In genomic region chr17:40862985-40863733, GRCh38 we compare ENCODE assay signal across 15 cellular contexts. TPM values are rescaled to one million over a fixed set of nuclear protein-coding genes. Genes with fewer than 3 reads are reported as not detected.
DNase-seq lines count a peak whose midpoint lies in the region; ATAC-seq, FAIRE-seq and TF ChIP-seq lines count a peak whose summit lies in the region.
"Had no signal": no experiment of that assay in that cellular context is flagged by ENCODE, and none has a peak within 500 bp of the region (broad histone marks: within the 10 kb centered on the region; RNA-seq: fewer than 3 reads in every experiment).

No MANE protein-coding gene starts in this region.

- H3K27me3 Mint-ChIP-seq in WTC11 (ENCODE audit: low read depth): peaks cover 7% of the 10 kb centered on the region

- no TSS peak for BruUV-seq in HepG2 (replicated peaks; lab: Mats Ljungman, UMichigan)

- peak overlapping the region; percentile 40; the same call in 1 of the 2 replicates for H3K4me3 Mint-ChIP-seq in WTC11
- H3K4me3 Mint-ChIP-seq: CD4-positive, CD25-positive, alpha-beta regulatory T cell; nephron had no signal

- TF ChIP-seq EP300 in HepG2 (IDR thresholded peaks at IDR 0.05; ENCODE audit: low read depth in 2 of 2, low read length in 2 of 2) (no peak), HepG2 (CRISPR knock-in tag; IDR thresholded peaks at IDR 0.05; ENCODE audit: borderline replicate concordance) (no peak)

- POLR2A ChIA-PET in HepG2 (lab: Yijun Ruan, JAX): interaction anchor here (1.0 kb wide), 1 partner anchor 44 kb away, joined by 3 read pairs; no protein-coding TSS in a partner anchor
- POLR2A ChIA-PET in WTC11 (lab: Charles Lee): interaction anchor here (0.6 kb wide), 1 partner anchor 575 kb away, joined by 4 read pairs; no protein-coding TSS in a partner anchor

- TF ChIP-seq POLR2A in HepG2 (IDR thresholded peaks at IDR 0.05; ENCODE audit: insufficient read depth in 1 of 2, low read depth in 2 of 2, low read length in 2 of 2) (no peak), right lobe of liver (IDR thresholded peaks at IDR 0.05) (no peak), testis (IDR thresholded peaks at IDR 0.05) (no peak)

- H3K9ac ChIP-seq in HepG2 (ENCODE audit: insufficient read depth, low read depth, low read length) (no peak overlapping the region), Karpas-422 (ENCODE audit: low read length) (no peak overlapping the region)

- no peaks in the 10 kb centered on the region for H3K36me3 ChIP-seq in HepG2 (replicated peaks in 1 of 2; ENCODE audit: control insufficient read depth in 1 of 2, insufficient read depth in 2 of 2, low read length in 2 of 2)
- H3K36me3 ChIP-seq in right lobe of liver: no peaks in the 10 kb centered on the region
- H3K36me3 ChIP-seq in testis (ENCODE audit: low read depth, missing control alignments): no peaks in the 10 kb centered on the region
- H3K36me3 ChIP-seq in Karpas-422 (ENCODE audit: insufficient read depth, low read length): no peaks in the 10 kb centered on the region
- H3K36me3 ChIP-seq: colonic mucosa, suprapubic skin had no signal

- no peaks in the 10 kb centered on the region; a peak in 1 of 5 replicates for H3K27me3 ChIP-seq in HepG2 (ENCODE audit: control insufficient read depth in 1 of 2, insufficient read depth in 2 of 2, low read length in 2 of 2)
- no peaks in the 10 kb centered on the region for H3K27me3 ChIP-seq in right lobe of liver
- H3K27me3 ChIP-seq in testis: no peaks in the 10 kb centered on the region
- H3K27me3 ChIP-seq in Karpas-422 (ENCODE audit: low read length): no peaks in the 10 kb centered on the region
- H3K27me3 ChIP-seq: colonic mucosa, suprapubic skin had no signal

- H3K4me2 ChIP-seq in HepG2 (ENCODE audit: low read depth, low read length) (no peak overlapping the region), Karpas-422 (ENCODE audit: low read depth, low read length, poor library complexity, severe bottlenecking) (no peak overlapping the region)

- H3K79me2 ChIP-seq in HepG2 (ENCODE audit: insufficient read depth, low read length): no peaks in the 10 kb centered on the region
- no peaks in the 10 kb centered on the region for H3K79me2 ChIP-seq in Karpas-422 (ENCODE audit: low read length)

- H3K4me1 ChIP-seq in HepG2 (ENCODE audit: insufficient read depth, low read length): no peaks in the 10 kb centered on the region
- no peaks in the 10 kb centered on the region for H3K4me1 ChIP-seq in right lobe of liver
- no peaks in the 10 kb centered on the region for H3K4me1 ChIP-seq in testis
- H3K4me1 ChIP-seq in Karpas-422 (ENCODE audit: low read length): no peaks in the 10 kb centered on the region
- H3K4me1 ChIP-seq: colonic mucosa, suprapubic skin had no signal

- H3K27ac ChIP-seq in HepG2 (ENCODE audit: extremely low read length, insufficient read depth, low read length) (no peak overlapping the region), right lobe of liver (no peak overlapping the region), testis (no peak overlapping the region), Karpas-422 (ENCODE audit: low read length) (no peak overlapping the region)
- H3K27ac ChIP-seq: colonic mucosa, suprapubic skin had no signal

- in situ Hi-C loops in HepG2 (cut with HindIII; ENCODE audit: extremely low pct_ligation_motif_present, low pct_unique_long_range_greater_than_20kb): no loop called here

- intact Hi-C loops in HepG2 (cut with micrococcal nuclease; ENCODE audit: unreplicated experiment): loop anchor here (1.0 to 2.0 kb wide), 2 partner anchors 46 to 466 kb away; no protein-coding TSS in a partner anchor
- intact Hi-C loops in right lobe of liver (cut with DNase I): no loop called here
- intact Hi-C loops in testis (cut with DNase I; ENCODE audit: low total_unique reads): no loop called here

- H4K20me1 ChIP-seq in HepG2 (ENCODE audit: insufficient read depth, low read length) (no peaks in the 10 kb centered on the region), Karpas-422 (ENCODE audit: insufficient read depth, low read depth, low read length) (no peaks in the 10 kb centered on the region)

- H3K36me3 Mint-ChIP-seq in WTC11: no peaks in the 10 kb centered on the region
- H3K36me3 Mint-ChIP-seq: CD4-positive, CD25-positive, alpha-beta regulatory T cell had no signal

- no peak overlapping the region for H3K4me3 ChIP-seq in HepG2 (replicated peaks in 1 of 3; ENCODE audit: insufficient read depth in 1 of 3, low read depth in 2 of 3, low read length in 3 of 3)
- no peak overlapping the region for H3K4me3 ChIP-seq in right lobe of liver
- peak overlapping the region in 1 of 2 donors; percentile 36 for H3K4me3 ChIP-seq in testis
- H3K4me3 ChIP-seq in Karpas-422 (ENCODE audit: low read length): no peak overlapping the region
- H3K4me3 ChIP-seq: colonic mucosa, suprapubic skin had no signal

- TF ChIP-seq CTCF in HepG2 (CRISPR knock-in tag; IDR thresholded peaks at IDR 0.05) (peak; percentile 88), right lobe of liver (IDR thresholded peaks at IDR 0.05) (no peak), WTC11 (IDR thresholded peaks at IDR 0.05) (peak; percentile 68), testis (IDR thresholded peaks at IDR 0.05) (peak in 2 of 3 experiments; percentile 12 to 40)

- TF ChIP-seq RAD21 in HepG2 (CRISPR knock-in tag; IDR thresholded peaks at IDR 0.05): peak; percentile 69

- 55% methylated on average over 39 of the region's 39 CpGs for WGBS in HepG2 (ENCODE audit: low lambda C conversion rate)
- WGBS in right lobe of liver (ENCODE audit: insufficient coverage, low coverage, low lambda C conversion rate, missing lambda C conversion rate): 45% methylated on average over 34 of the region's 39 CpGs
- WGBS in testis, 2 donors: 49 to 63% methylated on average over 30 to 39 of the region's 39 CpGs

- H2AFZ ChIP-seq in HepG2 (ENCODE audit: low read length) (no peak overlapping the region), Karpas-422 (ENCODE audit: low read length) (no peak overlapping the region)

- peaks cover 3% of the 10 kb centered on the region; the same call in 1 of the 2 replicates for H3K9me3 Mint-ChIP-seq in WTC11
- H3K9me3 Mint-ChIP-seq: nephron had no signal

- DNase-seq in HepG2 (ENCODE audit: low spot score) (peak; percentile 48), right lobe of liver (no peak), WTC11 (ENCODE audit: low spot score) (peak; percentile 93), germinal center (ENCODE audit: low spot score) (peak; percentile 11), testis (peak; percentile 74), DMS153 (lab: John Stamatoyannopoulos, UW) (no peak), Karpas-422 (no peak)
- DNase-seq: colonic mucosa, Kasumi-1, NCI-H510A treated with DMSO at 0.1 percent for 48 hours had no signal

- peak; percentile 32 for FAIRE-seq in HepG2 (lab: Jason Lieb, UNC)

- ATAC-seq in HepG2 (peak; percentile 97), right lobe of liver (no peak), WTC11 (peak; percentile 99), HG02642 (IDR thresholded peaks at IDR 0.05; ENCODE audit: poor library complexity, unreplicated experiment) (no peak)

- no peak overlapping the region for H3K27ac Mint-ChIP-seq in WTC11
- H3K27ac Mint-ChIP-seq: CD4-positive, CD25-positive, alpha-beta regulatory T cell; nephron had no signal

- peaks cover 6% of the 10 kb centered on the region for H3K4me1 Mint-ChIP-seq in WTC11
- H3K4me1 Mint-ChIP-seq: CD4-positive, CD25-positive, alpha-beta regulatory T cell had no signal

- CTCF ChIA-PET in HepG2 (lab: Yijun Ruan, JAX; ENCODE audit: low intra/inter-chr PET ratio, low total read pairs): interaction anchor here (1.1 to 1.7 kb wide), 5 partner anchors 46 to 800 kb away, joined by 3 to 7 read pairs (median 4); no protein-coding TSS in a partner anchor
- CTCF ChIA-PET in WTC11 (lab: Charles Lee): interaction anchor here (0.6 to 1.6 kb wide), 49 partner anchors 8 to 804 kb away, joined by 3 to 18 read pairs (median 4); partner anchors contain the start of genes KRT9 and KRTAP4-2

- H3K9me2 ChIP-seq in Karpas-422 (replicated peaks; ENCODE audit: insufficient read depth, low read length): no peaks in the 10 kb centered on the region

- H3K9me3 ChIP-seq in HepG2 (ENCODE audit: low read length): no peaks in the 10 kb centered on the region
- H3K9me3 ChIP-seq in right lobe of liver: no peaks in the 10 kb centered on the region
- no peaks in the 10 kb centered on the region for H3K9me3 ChIP-seq in testis
- H3K9me3 ChIP-seq in Karpas-422 (ENCODE audit: low read length): no peaks in the 10 kb centered on the region
- H3K9me3 ChIP-seq: colonic mucosa, suprapubic skin had no signal

RNA-seq across cellular contexts. Expression of gene KRT12, which starts 3.9 kb away (rescaled TPM):
- total RNA-seq in HepG2 (2016; rRNA removed; fragmentation: Illumina TruSeq; extraction: Trizol): 0.07 TPM in 1 of 2 replicates, not detected in the other
- total RNA-seq in HepG2 (2016; cell fraction: cytosol; rRNA removed; fragmentation: Illumina TruSeq; extraction: Trizol; ENCODE audit: low read depth): not detected in 2 replicates
- not detected in 2 replicates for total RNA-seq in HepG2 (2016; cell fraction: insoluble cytoplasmic fraction; rRNA removed; fragmentation: Illumina TruSeq; extraction: Trizol)
- not detected in 2 replicates for total RNA-seq in HepG2 (2016; cell fraction: membrane; rRNA removed; fragmentation: Illumina TruSeq; extraction: Trizol)
- total RNA-seq in HepG2 (2016; cell fraction: nucleus; rRNA removed; fragmentation: Illumina TruSeq; extraction: Trizol): not detected in 2 replicates
- 0.09 and 0.31 TPM in 2 replicates for polyA plus RNA-seq in HepG2 (2011; rRNA removed)
- 0.27 and 0.54 TPM in 2 replicates for polyA plus RNA-seq in HepG2 (2011; cell fraction: cytosol; rRNA removed)
- polyA plus RNA-seq in HepG2 (2011; cell fraction: nucleus; rRNA removed): not detected in 2 replicates
- 0.07 and 0.20 TPM in 2 replicates for polyA plus RNA-seq in HepG2 (2012)
- not detected in 2 replicates for polyA plus RNA-seq in HepG2 (2016; cell fraction: cytosol; fragmentation: Illumina TruSeq; extraction: Trizol; ENCODE audit: low read depth)
- 0.23 TPM in 1 of 2 replicates, not detected in the other for polyA plus RNA-seq in HepG2 (2016; cell fraction: insoluble cytoplasmic fraction; fragmentation: Illumina TruSeq; extraction: Trizol; ENCODE audit: low read depth)
- not detected in 2 replicates for polyA plus RNA-seq in HepG2 (2016; cell fraction: membrane; fragmentation: Illumina TruSeq; extraction: Trizol; ENCODE audit: low read depth)
- not detected in 2 replicates for polyA plus RNA-seq in HepG2 (2016; cell fraction: nucleus; fragmentation: Illumina TruSeq; extraction: Trizol; ENCODE audit: insufficient read depth, low read depth)
- polyA minus RNA-seq in HepG2 (2011; rRNA and poly(A)+ RNA removed; ENCODE audit: low replicate concordance): not detected in 2 replicates
- not detected in 2 replicates for polyA minus RNA-seq in HepG2 (2011; cell fraction: cytosol; rRNA and poly(A)+ RNA removed)
- polyA minus RNA-seq in HepG2 (2011; cell fraction: nucleus; rRNA and poly(A)+ RNA removed): not detected in 2 replicates
- not detected for total RNA-seq in right lobe of liver
- not detected in 3 replicates for total RNA-seq in WTC11 (2021)
- under 1 TPM; 0.63 to 0.68 TPM for total RNA-seq in testis
- 0.26 TPM for polyA plus RNA-seq in testis (ENCODE audit: insufficient read depth, low read depth, low replicate concordance)
- total RNA-seq in Karpas-422 (2014; rRNA removed; shearing (Covaris generic); ENCODE audit: low replicate concordance): not detected in 2 replicates
- total RNA-seq: CD4-positive, CD25-positive, alpha-beta regulatory T cell; suprapubic skin; T-helper 1 cell treated with Interleukin-12 subunit alpha and Interleukin-12 subunit beta and Interleukin-4 antibody, amounts not matched to agents 30 ng/mL and 1 ng/mL, for 36 hours had no signal
- polyA plus RNA-seq: CD4-positive, CD25-positive, alpha-beta regulatory T cell had no signal

RNA-seq across cellular contexts. Expression of gene KRT20, which starts 21.9 kb away (rescaled TPM):
- 0.13 and 0.14 TPM in 2 replicates for total RNA-seq in HepG2 (2016; rRNA removed; fragmentation: Illumina TruSeq; extraction: Trizol)
- not detected in 2 replicates for total RNA-seq in HepG2 (2016; cell fraction: cytosol; rRNA removed; fragmentation: Illumina TruSeq; extraction: Trizol; ENCODE audit: low read depth)
- total RNA-seq in HepG2 (2016; cell fraction: insoluble cytoplasmic fraction; rRNA removed; fragmentation: Illumina TruSeq; extraction: Trizol): 0.31 and 0.32 TPM in 2 replicates
- 0.12 TPM in 1 of 2 replicates, not detected in the other for total RNA-seq in HepG2 (2016; cell fraction: membrane; rRNA removed; fragmentation: Illumina TruSeq; extraction: Trizol)
- total RNA-seq in HepG2 (2016; cell fraction: nucleus; rRNA removed; fragmentation: Illumina TruSeq; extraction: Trizol): not detected in 2 replicates
- 0.20 and 1.0 TPM in 2 replicates for polyA plus RNA-seq in HepG2 (2011; rRNA removed)
- polyA plus RNA-seq in HepG2 (2011; cell fraction: cytosol; rRNA removed): 0.17 and 0.65 TPM in 2 replicates
- 0.26 and 0.40 TPM in 2 replicates for polyA plus RNA-seq in HepG2 (2011; cell fraction: nucleus; rRNA removed)
- 0.47 and 0.69 TPM in 2 replicates for polyA plus RNA-seq in HepG2 (2012)
- polyA plus RNA-seq in HepG2 (2016; cell fraction: cytosol; fragmentation: Illumina TruSeq; extraction: Trizol; ENCODE audit: low read depth): 0.06 and 0.15 TPM in 2 replicates
- 0.31 and 0.36 TPM in 2 replicates for polyA plus RNA-seq in HepG2 (2016; cell fraction: insoluble cytoplasmic fraction; fragmentation: Illumina TruSeq; extraction: Trizol; ENCODE audit: low read depth)
- polyA plus RNA-seq in HepG2 (2016; cell fraction: membrane; fragmentation: Illumina TruSeq; extraction: Trizol; ENCODE audit: low read depth): 0.12 TPM in 1 of 2 replicates, not detected in the other
- 0.27 TPM in 1 of 2 replicates, not detected in the other for polyA plus RNA-seq in HepG2 (2016; cell fraction: nucleus; fragmentation: Illumina TruSeq; extraction: Trizol; ENCODE audit: insufficient read depth, low read depth)
- 0.19 TPM in 1 of 2 replicates, not detected in the other for polyA minus RNA-seq in HepG2 (2011; rRNA and poly(A)+ RNA removed; ENCODE audit: low replicate concordance)
- 0.89 TPM in 1 of 2 replicates, not detected in the other for polyA minus RNA-seq in HepG2 (2011; cell fraction: cytosol; rRNA and poly(A)+ RNA removed)
- 0.26 and 0.87 TPM in 2 replicates for polyA minus RNA-seq in HepG2 (2011; cell fraction: nucleus; rRNA and poly(A)+ RNA removed)
- not detected for total RNA-seq in right lobe of liver
- 0.21 to 0.42 TPM (median 0.30 TPM) in 3 replicates for total RNA-seq in WTC11 (2021)
- total RNA-seq in testis: not detected
- not detected for polyA plus RNA-seq in testis (ENCODE audit: insufficient read depth, low read depth, low replicate concordance)
- not detected in 2 replicates for total RNA-seq in Karpas-422 (2014; rRNA removed; shearing (Covaris generic); ENCODE audit: low replicate concordance)
- total RNA-seq: CD4-positive, CD25-positive, alpha-beta regulatory T cell; T-helper 1 cell treated with Interleukin-12 subunit alpha and Interleukin-12 subunit beta and Interleukin-4 antibody, amounts not matched to agents 30 ng/mL and 1 ng/mL, for 36 hours had no signal
- polyA plus RNA-seq: CD4-positive, CD25-positive, alpha-beta regulatory T cell had no signal

RNA-seq across cellular contexts. Expression of gene KRT10, which starts 40.7 kb away (rescaled TPM):
- total RNA-seq in HepG2 (2016; rRNA removed; fragmentation: Illumina TruSeq; extraction: Trizol) (25.1 and 25.7 TPM in 2 replicates), right lobe of liver (10 to 100 TPM; 11.4 to 20.4 (median 17.4) TPM), WTC11 (2021) (23.2 to 27.6 TPM (median 24.2 TPM) in 3 replicates), testis (10 to 100 TPM; 22.1 to 25.8 TPM)
- 41.7 and 51.6 TPM in 2 replicates for total RNA-seq in HepG2 (2016; cell fraction: cytosol; rRNA removed; fragmentation: Illumina TruSeq; extraction: Trizol; ENCODE audit: low read depth)
- 18.1 and 23.6 TPM in 2 replicates for total RNA-seq in HepG2 (2016; cell fraction: insoluble cytoplasmic fraction; rRNA removed; fragmentation: Illumina TruSeq; extraction: Trizol)
- 45.4 and 53.4 TPM in 2 replicates for total RNA-seq in HepG2 (2016; cell fraction: membrane; rRNA removed; fragmentation: Illumina TruSeq; extraction: Trizol)
- 11.0 and 14.4 TPM in 2 replicates for total RNA-seq in HepG2 (2016; cell fraction: nucleus; rRNA removed; fragmentation: Illumina TruSeq; extraction: Trizol)
- polyA plus RNA-seq in HepG2 (2011; rRNA removed) (23.0 and 27.5 TPM in 2 replicates), testis (ENCODE audit: insufficient read depth, low read depth, low replicate concordance) (69.4 TPM)
- polyA plus RNA-seq in HepG2 (2011; cell fraction: cytosol; rRNA removed): 12.7 and 15.6 TPM in 2 replicates
- 3.8 and 4.3 TPM in 2 replicates for polyA plus RNA-seq in HepG2 (2011; cell fraction: nucleus; rRNA removed)
- polyA plus RNA-seq in HepG2 (2012): 43.3 and 55.8 TPM in 2 replicates
- polyA plus RNA-seq in HepG2 (2016; cell fraction: cytosol; fragmentation: Illumina TruSeq; extraction: Trizol; ENCODE audit: low read depth): 133 and 205 TPM in 2 replicates
- 41.5 and 58.8 TPM in 2 replicates for polyA plus RNA-seq in HepG2 (2016; cell fraction: insoluble cytoplasmic fraction; fragmentation: Illumina TruSeq; extraction: Trizol; ENCODE audit: low read depth)
- polyA plus RNA-seq in HepG2 (2016; cell fraction: membrane; fragmentation: Illumina TruSeq; extraction: Trizol; ENCODE audit: low read depth): 89.5 and 131 TPM in 2 replicates
- 41.1 and 42.9 TPM in 2 replicates for polyA plus RNA-seq in HepG2 (2016; cell fraction: nucleus; fragmentation: Illumina TruSeq; extraction: Trizol; ENCODE audit: insufficient read depth, low read depth)
- 0.64 and 16.3 TPM in 2 replicates for polyA minus RNA-seq in HepG2 (2011; rRNA and poly(A)+ RNA removed; ENCODE audit: low replicate concordance)
- polyA minus RNA-seq in HepG2 (2011; cell fraction: cytosol; rRNA and poly(A)+ RNA removed): 1.8 and 4.3 TPM in 2 replicates
- polyA minus RNA-seq in HepG2 (2011; cell fraction: nucleus; rRNA and poly(A)+ RNA removed): 2.2 and 3.5 TPM in 2 replicates
- 14.9 and 21.6 TPM in 2 replicates for total RNA-seq in Karpas-422 (2014; rRNA removed; shearing (Covaris generic); ENCODE audit: low replicate concordance)

Comparison
In these comparisons a context has a peak if more than half of its experiments do, and no peak if none do; other contexts are left out.
1. ATAC-seq: peak in HepG2 (single experiment) and WTC11 (single experiment); none in right lobe of liver (0 of 4) and HG02642 (single experiment).
2. DNase-seq: peak in HepG2 (single experiment), WTC11 (single experiment), germinal center (single experiment) and testis (single experiment); none in right lobe of liver (0 of 3), DMS153 (single experiment) and Karpas-422 (single experiment).
3. CTCF ChIP-seq: peak in HepG2 (single experiment), WTC11 (single experiment) and testis (2 of 3); none in right lobe of liver (0 of 4).
4. Of the 50 proteins assayed by ChIP-seq in both HepG2 and WTC11: peak only in HepG2: ESRRA, FOXJ3, GABPB1 and HMGXB4; only in WTC11: ETV6, FOXP1, MAX and SP1; in both: CTCF and FOXK1; in neither: 40.